15 cellular contexts compared by ENCODE assay signal in the genomic region with DNA sequence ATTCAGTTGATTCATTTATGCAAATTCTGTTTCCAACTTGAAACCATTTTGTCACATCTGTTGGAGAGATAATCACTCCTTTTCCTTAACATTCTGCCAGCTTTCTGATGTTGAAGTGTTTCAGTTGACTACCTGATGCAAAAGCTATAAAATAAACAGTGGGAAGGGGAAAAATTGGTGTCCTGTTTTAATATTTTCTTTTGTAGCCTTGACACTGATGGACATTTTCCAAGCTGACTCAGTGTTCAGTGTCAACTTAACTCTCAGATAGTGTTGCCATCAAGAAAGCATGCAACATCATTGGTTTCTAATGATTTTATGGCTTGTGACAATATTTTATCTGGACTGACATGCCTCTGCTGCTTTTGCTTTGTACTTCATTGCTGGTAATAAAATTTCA.
DNase-seq lines count a peak whose midpoint lies in the region; ATAC-seq and TF ChIP-seq lines count a peak whose summit lies in the region.
"Had no signal": no experiment of that assay in that cellular context is flagged by ENCODE, and none has a peak within 500 bp of the region (broad histone marks: within the 10 kb centered on the region; RNA-seq: fewer than 3 reads in every experiment).

No MANE protein-coding gene starts in this region.

- no TSS peak for BruUV-seq in mammary epithelial cell (replicated peaks; lab: Mats Ljungman, UMichigan)

- H3F3A ChIP-seq in GM23338 (replicated peaks; ENCODE audit: low read depth): no peaks in the 10 kb centered on the region

- no peaks in the 10 kb centered on the region for H3K9me2 ChIP-seq in GM23338 (ENCODE audit: insufficient read depth)

- H3K9me3 ChIP-seq in mammary epithelial cell (replicated peaks; ENCODE audit: insufficient read depth, low read length): no peaks in the 10 kb centered on the region
- H3K9me3 ChIP-seq: BLaER1 treated with 17β-estradiol and CSF1 and Interleukin-3, amounts not matched to agents 10 nM and 100 nM had no signal

- dilution Hi-C loops in mammary epithelial cell (cut with HindIII; ENCODE audit: low sequenced_read_pairs): no loop called here

- no peak overlapping the region for H2AFZ ChIP-seq in GM23338
- H2AFZ ChIP-seq in mammary epithelial cell (ENCODE audit: low read depth, low read length): no peak overlapping the region

- H3K27me3 Mint-ChIP-seq in GM23338 (ENCODE audit: insufficient read depth, low read depth, poor library complexity) (no peaks in the 10 kb centered on the region), immature natural killer cell (ENCODE audit: low read depth in 3 of 3) (no peaks in the 10 kb centered on the region)

- H3K79me2 ChIP-seq in GM23338 (replicated peaks; ENCODE audit: insufficient read depth): no peaks in the 10 kb centered on the region
- H3K79me2 ChIP-seq in mammary epithelial cell (ENCODE audit: insufficient read depth, low read length): no peaks in the 10 kb centered on the region

- CTCF ChIA-PET in mammary epithelial cell (lab: Charles Lee; ENCODE audit: low non-redundant PET): no interaction called here

- H3K27me3 ChIP-seq in GM23338 (ENCODE audit: insufficient read depth) (no peaks in the 10 kb centered on the region), mammary epithelial cell (ENCODE audit: insufficient read depth, low read length) (no peaks in the 10 kb centered on the region)
- H3K27me3 ChIP-seq: BLaER1 treated with 17β-estradiol and CSF1 and Interleukin-3, amounts not matched to agents 10 nM and 100 nM had no signal

- DNase-seq in GM23338 (ENCODE audit: low spot score): no peak
- peak; percentile 83 to 87 for DNase-seq in NCI-H526 (lab: John Stamatoyannopoulos, UW)
- peak; percentile 9 for DNase-seq in fibroblast of pulmonary artery (ENCODE audit: low read depth)
- DNase-seq in superior temporal gyrus (ENCODE audit: extremely low spot score): peak; percentile 26
- DNase-seq in immature natural killer cell: no peak
- no peak for DNase-seq in mammary epithelial cell
- DNase-seq: DMS153, GOT3, HFFc6, NCI-H187 treated with DMSO at 0.1 percent for 48 hours, NCI-H2171, NCI-H446 treated with DMSO at 0.1 percent for 48 hours had no signal

- H3K27ac ChIP-seq in GM23338 (ENCODE audit: low read depth) (no peak overlapping the region), mammary epithelial cell (ENCODE audit: insufficient read depth, low read depth, low read length) (no peak overlapping the region)
- H3K27ac ChIP-seq: BLaER1 treated with 17β-estradiol and CSF1 and Interleukin-3, amounts not matched to agents 10 nM and 100 nM had no signal

- TF ChIP-seq CTCF in GM23338 (conservative IDR thresholded peaks at IDR 0.05; ENCODE audit: low read depth in 2 of 2) (no peak), fibroblast of pulmonary artery (IDR thresholded peaks at IDR 0.05; ENCODE audit: low read length, missing control alignments) (no peak), mammary epithelial cell (conservative IDR thresholded peaks at IDR 0.05 in 1 of 2, IDR thresholded peaks at IDR 0.05 in 1 of 2; ENCODE audit: extremely low read depth in 1 of 2, insufficient read depth in 1 of 2, low read depth in 1 of 2, low read length in 2 of 2) (no peak)

- H3K27ac Mint-ChIP-seq in GM23338: no peak overlapping the region
- no peak overlapping the region for H3K27ac Mint-ChIP-seq in immature natural killer cell
- H3K27ac Mint-ChIP-seq: HFFc6 had no signal

- H3K4me3 ChIP-seq in GM23338 (no peak overlapping the region), fibroblast of pulmonary artery (replicated peaks; ENCODE audit: low read depth, low read length) (no peak overlapping the region), mammary epithelial cell (replicated peaks in 1 of 3; ENCODE audit: insufficient read depth in 1 of 3, low read depth in 2 of 3, low read length in 3 of 3) (no peak overlapping the region)
- H3K4me3 ChIP-seq: BLaER1 treated with 17β-estradiol and CSF1 and Interleukin-3, amounts not matched to agents 10 nM and 100 nM had no signal

- H3K36me3 ChIP-seq in GM23338 (ENCODE audit: insufficient read depth) (no peaks in the 10 kb centered on the region), mammary epithelial cell (ENCODE audit: insufficient read depth, low read length) (no peaks in the 10 kb centered on the region)

- H3K4me1 Mint-ChIP-seq in GM23338 (peaks cover 14% of the 10 kb centered on the region; the same call in 2 of the 3 replicates), immature natural killer cell (no peaks in the 10 kb centered on the region)

- no peaks in the 10 kb centered on the region for H3K36me3 Mint-ChIP-seq in GM23338 (ENCODE audit: low read depth)
- H3K36me3 Mint-ChIP-seq in immature natural killer cell: peaks cover 0 to 4% (median 3%) of the 10 kb centered on the region in 3 donors

- no peak overlapping the region for H3K9ac ChIP-seq in mammary epithelial cell (ENCODE audit: insufficient read depth, low read length)
- H3K9ac ChIP-seq: BLaER1 treated with 17β-estradiol and CSF1 and Interleukin-3, amounts not matched to agents 10 nM and 100 nM had no signal

- in situ Hi-C loops in mammary epithelial cell (cut with MboI; ENCODE audit: low sequenced_read_pairs in 2 of 2): no loop called here

- intact Hi-C loops in mammary epithelial cell (cut with micrococcal nuclease): no loop called here

- H3K4me3 Mint-ChIP-seq in GM23338: no peak overlapping the region
- H3K4me3 Mint-ChIP-seq in immature natural killer cell: no peak overlapping the region
- H3K4me3 Mint-ChIP-seq: HFFc6 had no signal

- H3K4me1 ChIP-seq in GM23338 (ENCODE audit: insufficient read depth) (peaks cover 24% of the 10 kb centered on the region), mammary epithelial cell (ENCODE audit: insufficient read depth, low read length) (peaks cover 5% of the 10 kb centered on the region)
- H3K4me1 ChIP-seq: BLaER1 treated with 17β-estradiol and CSF1 and Interleukin-3, amounts not matched to agents 10 nM and 100 nM had no signal

- ATAC-seq in GM23338: no peak
- ATAC-seq in HG03520 (IDR thresholded peaks at IDR 0.05; ENCODE audit: unreplicated experiment): no peak
- ATAC-seq: HepG2 had no signal

- H4K20me1 ChIP-seq in GM23338 (replicated peaks; ENCODE audit: insufficient read depth) (no peaks in the 10 kb centered on the region), mammary epithelial cell (ENCODE audit: insufficient read depth, low read length) (no peaks in the 10 kb centered on the region)
- H4K20me1 ChIP-seq: BLaER1 treated with 17β-estradiol and CSF1 and Interleukin-3, amounts not matched to agents 10 nM and 100 nM had no signal

- H3K9me3 Mint-ChIP-seq in GM23338: no peaks in the 10 kb centered on the region
- H3K9me3 Mint-ChIP-seq in immature natural killer cell: no peaks in the 10 kb centered on the region
- H3K9me3 Mint-ChIP-seq: HFFc6 had no signal

- H3K4me2 ChIP-seq in GM23338 (0 out of 2 replicates have a peak overlapping the region, but pooled peaks have one; percentile 27), mammary epithelial cell (ENCODE audit: insufficient read depth, low read depth, low read length) (no peak overlapping the region)
- H3K4me2 ChIP-seq: BLaER1 treated with 17β-estradiol and CSF1 and Interleukin-3, amounts not matched to agents 10 nM and 100 nM had no signal

TF ChIP-seq in GM23338, 12 proteins besides CTCF, POLR2A, EP300 and RAD21 (continues in another document):
- TF ChIP-seq, protein P1, sequence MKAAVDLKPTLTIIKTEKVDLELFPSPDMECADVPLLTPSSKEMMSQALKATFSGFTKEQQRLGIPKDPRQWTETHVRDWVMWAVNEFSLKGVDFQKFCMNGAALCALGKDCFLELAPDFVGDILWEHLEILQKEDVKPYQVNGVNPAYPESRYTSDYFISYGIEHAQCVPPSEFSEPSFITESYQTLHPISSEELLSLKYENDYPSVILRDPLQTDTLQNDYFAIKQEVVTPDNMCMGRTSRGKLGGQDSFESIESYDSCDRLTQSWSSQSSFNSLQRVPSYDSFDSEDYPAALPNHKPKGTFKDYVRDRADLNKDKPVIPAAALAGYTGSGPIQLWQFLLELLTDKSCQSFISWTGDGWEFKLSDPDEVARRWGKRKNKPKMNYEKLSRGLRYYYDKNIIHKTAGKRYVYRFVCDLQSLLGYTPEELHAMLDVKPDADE (IDR thresholded peaks at IDR 0.05): no peak
- TF ChIP-seq EZH2 (IDR thresholded peaks at IDR 0.05; ENCODE audit: low read depth, unreplicated experiment): no peak
- no peak for TF ChIP-seq ZNF114 (CRISPR knock-in tag; IDR thresholded peaks at IDR 0.05)
- no peak for TF ChIP-seq POLR2AphosphoS5 (IDR thresholded peaks at IDR 0.05; ENCODE audit: low read depth)
- no peak for TF ChIP-seq REST (IDR thresholded peaks at IDR 0.05; ENCODE audit: unreplicated experiment)
- TF ChIP-seq CREB1 (CRISPR knock-in tag; IDR thresholded peaks at IDR 0.05; ENCODE audit: low read depth): no peak
- TF ChIP-seq NANOG (IDR thresholded peaks at IDR 0.05; ENCODE audit: borderline replicate concordance): no peak
- no peak for TF ChIP-seq JUNB (IDR thresholded peaks at IDR 0.05; ENCODE audit: unreplicated experiment)
- TF ChIP-seq STAT1 (IDR thresholded peaks at IDR 0.05; ENCODE audit: unreplicated experiment): no peak
- TF ChIP-seq ZNF331 (CRISPR knock-in tag; IDR thresholded peaks at IDR 0.05; ENCODE audit: low read depth): no peak

Comparison
In these comparisons a context has a peak if more than half of its experiments do, and no peak if none do; other contexts are left out.
1. DNase-seq: peak in NCI-H526 (2 of 2), fibroblast of pulmonary artery (single experiment) and superior temporal gyrus (single experiment); none in GM23338 (single experiment), immature natural killer cell (0 of 3) and mammary epithelial cell (single experiment).